In genomic region chr7:125636320-125636962, GRCh38 we compare ENCODE assay signal across 33 cellular contexts.
"Had no signal": no experiment of that assay in that cellular context is flagged by ENCODE, and none has a peak within 500 bp of the region (broad histone marks: within the 10 kb centered on the region; RNA-seq: fewer than 3 reads in every experiment).

No MANE protein-coding gene starts in this region.

- ATAC-seq: activated naive CD4-positive, alpha-beta T cell treated with anti-CD3 and anti-CD28 coated beads, Interleukin-2, amount 50 U/mL, for 72 hours; activated T-cell treated with anti-CD3 and anti-CD28 coated beads, Interleukin-2, amount 50 U/mL, for 4 hours; body of pancreas; PC-3; Right ventricle myocardium inferior; SK-N-SH treated with all-trans-retinoic acid at 6 μM for 48 hours had no signal

- H3K27ac ChIP-seq: adrenal gland, body of pancreas, breast epithelium, Peyer's patch, RWPE1, VCaP had no signal

- H3K4me3 ChIP-seq: adrenal gland, body of pancreas, breast epithelium, Peyer's patch had no signal

- H3K9me3 ChIP-seq: adrenal gland, body of pancreas, breast epithelium, Peyer's patch had no signal

- H3K4me1 ChIP-seq: adrenal gland, body of pancreas, breast epithelium, Peyer's patch had no signal

- H3K27me3 ChIP-seq: adrenal gland, body of pancreas, breast epithelium, Peyer's patch had no signal

- H3K36me3 ChIP-seq: adrenal gland, breast epithelium, Peyer's patch had no signal

- DNase-seq: activated B cell treated with CpG ODN at 0.5 μM for 24 hours; activated CD4-positive, alpha-beta memory T cell treated with anti-CD3 and anti-CD28 coated beads for 36 hours; activated CD4-positive, alpha-beta T cell treated with anti-CD3 and anti-CD28 coated beads for 4 hours; activated CD4-positive, alpha-beta T cell treated with anti-CD3 and anti-CD28 coated beads, Interleukin-2, amount 50 U/mL, for 1 hour; activated CD4-positive, CD25-positive, alpha-beta regulatory T cell treated with anti-CD3 and anti-CD28 coated beads, Interleukin-2, amount 50 U/mL, for 72 hours; activated CD8-positive, alpha-beta memory T cell treated with anti-CD3 and anti-CD28 coated beads, Interleukin-2, amount 50 U/mL, for 4 hours; activated gamma-delta T cell treated with Interleukin-2 at 50 U/mL for 16 hours; activated naive CD4-positive, alpha-beta T cell treated with anti-CD3 and anti-CD28 coated beads for 36 hours; activated T-cell treated with anti-CD3 and anti-CD28 coated beads for 4 hours; activated T-cell treated with anti-CD3 and anti-CD28 coated beads, Interleukin-2, amount 50 U/mL, for 4 hours; adrenal gland; body of pancreas; MM.1S; MV-4-11; NCI-H1092; NCI-H1436 treated with DMSO at 0.1 percent for 48 hours; NCI-H1694 treated with DMSO at 0.1 percent for 48 hours; NCI-H2029; NCI-H345; NCI-H524 treated with DMSO at 0.1 percent for 48 hours; NK-92 treated with Interleukin-12 subunit alpha and Interleukin-12 subunit beta, amount 100 ng/mL, for 24 hours; PC-3; Peyer's patch; SIG-M5; T-helper 1 cell; T-helper 2 cell; T-helper 9 cell had no signal
